29 cellular contexts compared by ENCODE assay signal in the genomic region with DNA sequence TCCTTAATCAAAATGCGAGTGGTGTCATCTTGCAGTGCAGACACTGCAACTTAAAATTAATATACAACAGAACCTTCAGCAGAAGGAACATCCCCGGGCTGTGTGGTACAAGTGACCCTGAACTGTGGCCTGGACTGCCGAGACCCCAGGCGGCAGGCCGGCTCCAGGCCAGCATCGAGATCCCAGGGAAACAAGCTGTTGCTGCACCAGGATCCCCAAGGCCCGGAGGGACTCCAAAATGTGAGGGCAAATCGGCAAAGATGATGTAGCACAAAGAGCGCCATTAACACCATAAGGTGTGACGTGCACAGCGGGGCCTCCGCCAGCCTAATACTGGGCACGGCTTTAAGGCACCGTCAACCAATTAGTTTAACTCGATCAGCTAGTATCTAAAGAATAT.
"Had no signal": no experiment of that assay in that cellular context is flagged by ENCODE, and none has a peak within 500 bp of the region (broad histone marks: within the 10 kb centered on the region; RNA-seq: fewer than 3 reads in every experiment).

No MANE protein-coding gene starts in this region.

- DNase-seq: head of caudate nucleus; hippocampal formation; immature natural killer cell; kidney; left colon; mesenchymal stem cell; naive B cell; natural killer cell; nucleus accumbens; pancreas; posterior cingulate gyrus; retina; right cardiac atrium; stimulated activated CD4-positive, alpha-beta T cell treated with anti-CD3 and anti-CD28 coated beads, Interleukin-1b, Interleukin-23, amount 100 ng/mL, for 48 hours; stimulated activated CD4-positive, alpha-beta T cell treated with anti-CD3 and anti-CD28 coated beads, Interleukin-4, amount 100 ng/mL, for 1 hour; stimulated activated naive B cell treated with anti-CD40 and anti-IgM and Interleukin-4, amounts not matched to agents 10 μg/mL and 1 μg/mL and 100 μg/mL, for 72 hours; stimulated activated naive CD8-positive, alpha-beta T cell treated with anti-CD3 and anti-CD28 coated beads, Interleukin-15, Interleukin-2, amounts not matched to agents 100 U/mL and 50 U/mL, for 24 hours; stomach; tibial artery; trophoblast cell; upper lobe of right lung; uterus had no signal

- H3K27ac ChIP-seq: left lung, pancreas, prostate gland, stomach, suprapubic skin, thoracic aorta, tibial artery, upper lobe of right lung, uterus had no signal

- FAIRE-seq: islet of Langerhans, kidney, pancreas had no signal

- H3K36me3 Mint-ChIP-seq: immature natural killer cell; naive B cell; natural killer cell; stimulated activated naive B cell treated with anti-CD40 and anti-IgM and Interleukin-4, amounts not matched to agents 10 μg/mL and 1 μg/mL and 100 μg/mL, for 72 hours had no signal

- H3K9me3 ChIP-seq: left lung, pancreas, prostate gland, stomach, suprapubic skin, thoracic aorta, tibial artery, upper lobe of right lung, uterus had no signal

- H3K4me1 ChIP-seq: left lung, pancreas, prostate gland, suprapubic skin, tibial artery, upper lobe of right lung, uterus had no signal

- H3K4me3 ChIP-seq: left lung, pancreas, prostate gland, smooth muscle cell, stomach, suprapubic skin, thoracic aorta, tibial artery, upper lobe of right lung, uterus had no signal

- H3K9me3 Mint-ChIP-seq: immature natural killer cell; naive B cell; natural killer cell; stimulated activated naive B cell treated with anti-CD40 and anti-IgM and Interleukin-4, amounts not matched to agents 10 μg/mL and 1 μg/mL and 100 μg/mL, for 72 hours had no signal

- H3K4me3 Mint-ChIP-seq: immature natural killer cell; naive B cell; natural killer cell; stimulated activated naive B cell treated with anti-CD40 and anti-IgM and Interleukin-4, amounts not matched to agents 10 μg/mL and 1 μg/mL and 100 μg/mL, for 72 hours had no signal

- H3K4me1 Mint-ChIP-seq: immature natural killer cell; naive B cell; natural killer cell; stimulated activated naive B cell treated with anti-CD40 and anti-IgM and Interleukin-4, amounts not matched to agents 10 μg/mL and 1 μg/mL and 100 μg/mL, for 72 hours had no signal

- ATAC-seq: left colon; left lung; natural killer cell; pancreas; right cardiac atrium; sciatic nerve; stimulated activated naive B cell treated with anti-CD40 and anti-IgM and Interleukin-4, amounts not matched to agents 10 μg/mL and 1 μg/mL and 100 μg/mL, for 72 hours; stimulated activated naive CD8-positive, alpha-beta T cell treated with anti-CD3 and anti-CD28 coated beads, Interleukin-15, Interleukin-2, amounts not matched to agents 100 U/mL and 50 U/mL, for 24 hours; upper lobe of right lung had no signal

- H3K27ac Mint-ChIP-seq: immature natural killer cell; natural killer cell; stimulated activated naive B cell treated with anti-CD40 and anti-IgM and Interleukin-4, amounts not matched to agents 10 μg/mL and 1 μg/mL and 100 μg/mL, for 72 hours had no signal

- H3K36me3 ChIP-seq: left lung, pancreas, prostate gland, stomach, suprapubic skin, thoracic aorta, tibial artery, upper lobe of right lung, uterus had no signal

- H3K27me3 ChIP-seq: uterus had no signal
